In the genomic region with DNA sequence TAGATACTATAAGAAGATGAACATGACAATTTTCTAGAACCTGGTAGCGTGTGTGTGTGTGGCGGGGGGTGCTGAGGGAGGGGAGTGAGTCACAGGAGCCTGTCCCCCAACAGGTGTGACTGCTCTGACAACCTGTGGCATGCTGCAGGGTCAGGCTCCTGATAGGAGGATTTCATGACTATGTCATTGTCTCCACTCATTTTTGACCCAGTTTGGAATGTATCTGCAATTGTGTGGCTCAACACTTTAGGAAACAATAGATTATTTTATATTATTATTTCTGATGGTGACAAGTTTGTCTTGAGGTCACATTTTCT, we compare ENCODE assay signal across 33 cellular contexts. TPM values are rescaled to one million over a fixed set of nuclear protein-coding genes. Genes with fewer than 3 reads are reported as not detected.
"Had no signal": no experiment of that assay in that cellular context is flagged by ENCODE, and none has a peak within 500 bp of the region (broad histone marks: within the 10 kb centered on the region; RNA-seq: fewer than 3 reads in every experiment).

No MANE protein-coding gene starts in this region.

- H3K27ac ChIP-seq: adrenal gland, body of pancreas, gastroesophageal sphincter, vagina had no signal

- H3K36me3 Mint-ChIP-seq: activated naive CD8-positive, alpha-beta T cell treated with anti-CD3 and anti-CD28 coated beads for 36 hours; immature natural killer cell; naive thymus-derived CD4-positive, alpha-beta T cell; stimulated activated effector memory CD8-positive, alpha-beta T cell treated with anti-CD3 and anti-CD28 coated beads, Interleukin-12 subunit alpha, Interleukin-12 subunit beta, amount 100 ng/mL, for 72 hours had no signal

- H3K4me3 Mint-ChIP-seq: activated B cell treated with CpG ODN at 0.5 μM for 24 hours; activated CD8-positive, alpha-beta T cell treated with anti-CD3 and anti-CD28 coated beads for 36 hours; activated naive CD4-positive, alpha-beta T cell treated with anti-CD3 and anti-CD28 coated beads for 36 hours; activated naive CD8-positive, alpha-beta T cell treated with anti-CD3 and anti-CD28 coated beads for 36 hours; activated T-helper 1 cell treated with anti-CD3 and anti-CD28 coated beads, Interleukin-12 subunit alpha, Interleukin-12 subunit beta, Interleukin-2, Interleukin-4 antibody, amounts not matched to agents 30 ng/mL and 10 ng/mL and 1 ng/mL, durations not matched to agents 14 hours and 24 hours and 36 hours; immature natural killer cell; naive thymus-derived CD4-positive, alpha-beta T cell; neural crest cell; stimulated activated effector memory CD8-positive, alpha-beta T cell treated with anti-CD3 and anti-CD28 coated beads, Interleukin-12 subunit alpha, Interleukin-12 subunit beta, amount 100 ng/mL, for 72 hours; stimulated activated naive CD8-positive, alpha-beta T cell treated with anti-CD3 and anti-CD28 coated beads, Interleukin-15, Interleukin-2, amounts not matched to agents 100 ng/mL and 50 ng/mL, for 24 hours had no signal

- ATAC-seq: activated CD8-positive, alpha-beta T cell treated with anti-CD3 and anti-CD28 coated beads for 36 hours; body of pancreas; gastroesophageal sphincter; left colon; naive thymus-derived CD4-positive, alpha-beta T cell; right cardiac atrium; stimulated activated effector memory CD8-positive, alpha-beta T cell treated with anti-CD3 and anti-CD28 coated beads, Interleukin-12 subunit alpha, Interleukin-12 subunit beta, amount 100 ng/mL, for 72 hours had no signal

- H3K27me3 ChIP-seq: adrenal gland, body of pancreas, gastroesophageal sphincter, upper lobe of left lung, vagina had no signal

- H3K27ac Mint-ChIP-seq: activated B cell treated with CpG ODN at 0.5 μM for 24 hours; activated CD8-positive, alpha-beta T cell treated with anti-CD3 and anti-CD28 coated beads for 36 hours; activated naive CD4-positive, alpha-beta T cell treated with anti-CD3 and anti-CD28 coated beads for 36 hours; activated naive CD8-positive, alpha-beta T cell treated with anti-CD3 and anti-CD28 coated beads for 36 hours; activated T-helper 1 cell treated with anti-CD3 and anti-CD28 coated beads, Interleukin-12 subunit alpha, Interleukin-12 subunit beta, Interleukin-2, Interleukin-4 antibody, amounts not matched to agents 30 ng/mL and 10 ng/mL and 1 ng/mL, durations not matched to agents 14 hours and 24 hours and 36 hours; immature natural killer cell; stimulated activated effector memory CD8-positive, alpha-beta T cell treated with anti-CD3 and anti-CD28 coated beads, Interleukin-12 subunit alpha, Interleukin-12 subunit beta, amount 100 ng/mL, for 72 hours; stimulated activated naive CD8-positive, alpha-beta T cell treated with anti-CD3 and anti-CD28 coated beads, Interleukin-15, Interleukin-2, amounts not matched to agents 100 ng/mL and 50 ng/mL, for 24 hours had no signal

- H3K9me3 Mint-ChIP-seq: activated B cell treated with CpG ODN at 0.5 μM for 24 hours; activated CD8-positive, alpha-beta T cell treated with anti-CD3 and anti-CD28 coated beads for 36 hours; activated naive CD4-positive, alpha-beta T cell treated with anti-CD3 and anti-CD28 coated beads for 36 hours; activated naive CD8-positive, alpha-beta T cell treated with anti-CD3 and anti-CD28 coated beads for 36 hours; activated T-helper 1 cell treated with anti-CD3 and anti-CD28 coated beads, Interleukin-12 subunit alpha, Interleukin-12 subunit beta, Interleukin-2, Interleukin-4 antibody, amounts not matched to agents 30 ng/mL and 10 ng/mL and 1 ng/mL, durations not matched to agents 14 hours and 24 hours and 36 hours; immature natural killer cell; naive thymus-derived CD4-positive, alpha-beta T cell; neural crest cell; stimulated activated effector memory CD8-positive, alpha-beta T cell treated with anti-CD3 and anti-CD28 coated beads, Interleukin-12 subunit alpha, Interleukin-12 subunit beta, amount 100 ng/mL, for 72 hours; stimulated activated naive CD8-positive, alpha-beta T cell treated with anti-CD3 and anti-CD28 coated beads, Interleukin-15, Interleukin-2, amounts not matched to agents 100 ng/mL and 50 ng/mL, for 24 hours had no signal

- H3K27me3 Mint-ChIP-seq: activated CD8-positive, alpha-beta T cell treated with anti-CD3 and anti-CD28 coated beads for 36 hours; activated naive CD8-positive, alpha-beta T cell treated with anti-CD3 and anti-CD28 coated beads for 36 hours; naive thymus-derived CD4-positive, alpha-beta T cell; stimulated activated naive CD8-positive, alpha-beta T cell treated with anti-CD3 and anti-CD28 coated beads, Interleukin-15, Interleukin-2, amounts not matched to agents 100 ng/mL and 50 ng/mL, for 24 hours had no signal

- H3K4me1 Mint-ChIP-seq: activated B cell treated with CpG ODN at 0.5 μM for 24 hours; activated naive CD8-positive, alpha-beta T cell treated with anti-CD3 and anti-CD28 coated beads for 36 hours; immature natural killer cell; neural crest cell; stimulated activated effector memory CD8-positive, alpha-beta T cell treated with anti-CD3 and anti-CD28 coated beads, Interleukin-12 subunit alpha, Interleukin-12 subunit beta, amount 100 ng/mL, for 72 hours had no signal

- DNase-seq: activated B cell treated with CpG ODN at 0.5 μM for 24 hours; activated CD4-positive, alpha-beta T cell treated with anti-CD3 and anti-CD28 coated beads, Interleukin-2, amount 50 U/mL, for 1 hour; activated CD8-positive, alpha-beta T cell treated with anti-CD3 and anti-CD28 coated beads for 36 hours; activated effector memory CD4-positive, alpha-beta T cell treated with anti-CD3 and anti-CD28 coated beads, Interleukin-2, amount 50 U/mL, for 16 hours; activated naive CD4-positive, alpha-beta T cell treated with anti-CD3 and anti-CD28 coated beads for 36 hours; activated naive CD8-positive, alpha-beta T cell treated with anti-CD3 and anti-CD28 coated beads for 36 hours; activated T-cell treated with anti-CD3 and anti-CD28 coated beads, Interleukin-2, amount 50 U/mL, for 1 hour; aorta; body of pancreas; dermis blood vessel endothelial cell; effector CD4-positive, alpha-beta T cell; hypothalamus; immature natural killer cell; kidney; mammary epithelial cell; naive thymus-derived CD4-positive, alpha-beta T cell; stimulated activated CD4-positive, alpha-beta T cell treated with anti-CD3 and anti-CD28 coated beads, Interleukin-12 subunit alpha, Interleukin-12 subunit beta, amount 100 ng/mL, for 4 hours; stimulated activated CD4-positive, alpha-beta T cell treated with anti-CD3 and anti-CD28 coated beads, Interleukin-4, amount 100 ng/mL, for 24 hours; substantia nigra; T-helper 2 cell; upper lobe of left lung had no signal

- FAIRE-seq: colon, endometrium, kidney had no signal

- H3K4me3 ChIP-seq: adrenal gland, body of pancreas, gastroesophageal sphincter, upper lobe of left lung, vagina had no signal

- H3K9me3 ChIP-seq: adrenal gland, body of pancreas, gastroesophageal sphincter, upper lobe of left lung, vagina had no signal

- H3K4me1 ChIP-seq: adrenal gland, gastroesophageal sphincter, vagina had no signal

RNA-seq across cellular contexts. Expression of a gene that starts 57.7 kb away (rescaled TPM):
- total RNA-seq: epithelial cell of proximal tubule had no signal
- polyA plus RNA-seq: mammary epithelial cell had no signal
